In the genomic region with DNA sequence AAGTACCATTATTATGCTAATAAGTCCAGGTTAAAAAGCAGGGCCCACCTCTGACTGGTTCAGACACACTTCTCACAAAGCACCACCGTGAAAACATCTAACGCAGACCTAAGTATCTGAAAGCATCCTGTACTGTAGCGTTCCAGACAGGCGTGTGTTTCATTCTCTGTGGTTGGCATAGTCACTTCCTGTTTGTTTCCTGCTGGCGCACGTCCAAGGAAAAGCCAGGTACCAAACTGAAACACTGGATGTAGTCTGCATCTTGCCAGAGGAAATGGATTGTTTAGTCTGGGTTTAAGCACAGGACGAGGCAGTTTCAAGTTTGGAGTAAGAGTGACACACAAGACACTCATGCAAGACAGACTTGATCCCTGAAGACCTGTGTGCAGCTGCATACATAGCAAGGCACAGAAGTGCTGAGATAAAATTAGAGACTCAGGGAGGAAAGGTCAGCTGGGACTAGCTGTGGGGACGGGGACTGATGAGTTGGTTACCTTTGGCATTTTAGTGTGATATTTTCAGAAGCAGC, we compare ENCODE assay signal across 8 cellular contexts. TPM values are rescaled to one million over a fixed set of nuclear protein-coding genes. Genes with fewer than 3 reads are reported as not detected.
DNase-seq lines count a peak whose midpoint lies in the region; ATAC-seq and TF ChIP-seq lines count a peak whose summit lies in the region.

No MANE protein-coding gene starts in this region.

- no peaks in the 10 kb centered on the region for H3K27me3 ChIP-seq in hepatocyte

- H3K9me3 ChIP-seq in hepatocyte (ENCODE audit: low read depth): no peaks in the 10 kb centered on the region

- DNase-seq in SHP77 (lab: John Stamatoyannopoulos, UW) (peak; percentile 71 to 88), hepatocyte (ENCODE audit: low spot score) (peak; percentile 49), GM19240 (ENCODE audit: insufficient read length, low spot score) (no peak), ecto neural progenitor cell (ENCODE audit: low spot score) (no peak)
- peak; percentile 58 for DNase-seq in activated gamma-delta T cell treated with anti-CD3 and anti-CD28 coated beads, Interleukin-2, amount 50 U/mL, for 16 hours (ENCODE audit: low read depth)
- peak; percentile 24 to 73 (median 42) for DNase-seq in stimulated activated CD4-positive, alpha-beta T cell treated with anti-CD3 and anti-CD28 coated beads, TNF-alpha, amount 100 ng/mL, for 4 hours (ENCODE audit: low read depth in 3 of 3)

- H4K20me1 ChIP-seq in hepatocyte (ENCODE audit: insufficient read depth, poor library complexity, severe bottlenecking): no peaks in the 10 kb centered on the region

- no peaks in the 10 kb centered on the region for H3K36me3 ChIP-seq in hepatocyte (replicated peaks; ENCODE audit: insufficient read depth, low read depth)

- WGBS in hepatocyte (ENCODE audit: low lambda C conversion rate, missing lambda C conversion rate): 41% methylated on average over 8 of the region's 8 CpGs

- H3K27ac ChIP-seq in hepatocyte: peak overlapping the region; percentile 5

- no peaks in the 10 kb centered on the region for H3K9me2 ChIP-seq in hepatocyte (replicated peaks; ENCODE audit: insufficient read depth)

- no peak for TF ChIP-seq CTCF in hepatocyte (IDR thresholded peaks at IDR 0.05; ENCODE audit: poor library complexity)

- H2AFZ ChIP-seq in hepatocyte: no peak overlapping the region

- ATAC-seq in GM18868 (IDR thresholded peaks at IDR 0.05; ENCODE audit: unreplicated experiment) (peak; percentile 85), HG03571 (IDR thresholded peaks at IDR 0.05; ENCODE audit: unreplicated experiment) (peak; percentile 75)

- H3K4me2 ChIP-seq in hepatocyte: peak overlapping the region; percentile 3

- H3K4me1 ChIP-seq in hepatocyte (ENCODE audit: insufficient read depth): no peaks in the 10 kb centered on the region

- H3K79me2 ChIP-seq in hepatocyte: peaks cover 18% of the 10 kb centered on the region

- H3K4me3 ChIP-seq in hepatocyte: no peak overlapping the region

RNA-seq across cellular contexts. Expression of a gene that starts 23.3 kb away (rescaled TPM):
- 23.2 and 25.0 TPM in 2 replicates for total RNA-seq in hepatocyte
- polyA plus RNA-seq in hepatocyte: 25.7 and 37.6 TPM in 2 replicates

Comparison
In these comparisons a context has a peak if more than half of its experiments do, and no peak if none do; other contexts are left out.
1. DNase-seq: peak in SHP77 (2 of 2), activated gamma-delta T cell treated with anti-CD3 and anti-CD28 coated beads, Interleukin-2, amount 50 U/mL, for 16 hours (single experiment), hepatocyte (single experiment) and stimulated activated CD4-positive, alpha-beta T cell treated with anti-CD3 and anti-CD28 coated beads, TNF-alpha, amount 100 ng/mL, for 4 hours (3 of 3); none in GM19240 (single experiment) and ecto neural progenitor cell (single experiment).